Comparison of ENCODE assay signal across 12 cellular contexts in the genomic region with DNA sequence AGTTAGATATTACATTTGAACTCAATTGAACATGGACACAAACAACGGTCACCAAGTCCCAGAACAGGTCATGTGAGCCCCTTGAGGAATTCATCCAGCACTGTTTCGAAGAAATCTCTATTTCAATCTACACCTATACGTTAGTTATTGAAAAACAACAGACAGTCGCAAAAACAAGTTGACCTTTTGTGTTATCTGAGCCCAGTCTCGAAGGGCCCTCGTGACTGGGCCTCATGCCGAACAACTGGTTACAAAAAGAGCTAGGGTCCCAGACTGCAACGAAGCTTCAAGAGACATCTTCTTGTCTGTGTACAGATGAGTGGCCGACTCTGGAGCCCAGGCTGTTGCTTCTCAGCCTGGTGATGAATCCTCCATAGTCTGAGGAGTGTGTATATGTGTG. TPM values are rescaled to one million over a fixed set of nuclear protein-coding genes. Genes with fewer than 3 reads are reported as not detected.
"Had no signal": no experiment of that assay in that cellular context is flagged by ENCODE, and none has a peak within 500 bp of the region (broad histone marks: within the 10 kb centered on the region; RNA-seq: fewer than 3 reads in every experiment).

No MANE protein-coding gene starts in this region.

- DNase-seq: GM23248, GOT3, H7, H9, HCEC 1CT, HFFc6 had no signal

- ATAC-seq: GM23338, HCT116 had no signal

- H2AFZ ChIP-seq: GM23248 had no signal

- H3K9me3 ChIP-seq: HAP-1 had no signal

- H3K27ac ChIP-seq: GM23248 had no signal

- H3K4me1 ChIP-seq: HAP-1 had no signal

- H3K9ac ChIP-seq: GM23248 had no signal

- H3K36me3 ChIP-seq: HAP-1 had no signal

- H3K4me2 ChIP-seq: GM23338 had no signal

- FAIRE-seq: H1, H54 had no signal

- H3K4me3 ChIP-seq: GM23248, GM23338, HAP-1 had no signal

RNA-seq across cellular contexts. Expression of a gene that starts 5.3 kb away (rescaled TPM):
- total RNA-seq: HFFc6 had no signal
- polyA plus RNA-seq: GM23248 had no signal

RNA-seq across cellular contexts. Expression of a gene that starts 45.1 kb away (rescaled TPM):
- total RNA-seq: GM23248, H4, H7, HFFc6 had no signal
- polyA plus RNA-seq: GM23248 had no signal
